In genomic region chr6:147194652-147195403, GRCh38 we compare ENCODE assay signal across 11 cellular contexts. TPM values are rescaled to one million over a fixed set of nuclear protein-coding genes. Genes with fewer than 3 reads are reported as not detected.
DNase-seq lines count a peak whose midpoint lies in the region; ATAC-seq and TF ChIP-seq lines count a peak whose summit lies in the region.
"Had no signal": no experiment of that assay in that cellular context is flagged by ENCODE, and none has a peak within 500 bp of the region (broad histone marks: within the 10 kb centered on the region; RNA-seq: fewer than 3 reads in every experiment).

No MANE protein-coding gene starts in this region.

- CTCF ChIA-PET in PC-3 (lab: Charles Lee): interaction anchor here (0.6 kb wide), 1 partner anchor 92 kb away, joined by 4 read pairs; no protein-coding TSS in a partner anchor
- CTCF ChIA-PET in HEK293T (lab: Yijun Ruan, JAX): no interaction called here

- H3K79me2 ChIP-seq in PC-3 (ENCODE audit: low read length): no peaks in the 10 kb centered on the region

- DNase-seq in activated T-cell treated with anti-CD3 and anti-CD28 coated beads, Interleukin-2, amount 50 U/mL, for 72 hours: peak in 1 of 2 donors; percentile 9
- DNase-seq in activated T-cell treated with anti-CD3 and anti-CD28 coated beads, Interleukin-2, amount 50 U/mL, for 48 hours: no peak
- DNase-seq in PC-3: peak; percentile 76
- no peak for DNase-seq in chondrocyte (ENCODE audit: low spot score)
- DNase-seq in stimulated activated naive B cell treated with anti-CD40 and anti-IgM and Interleukin-4, amounts not matched to agents 10 μg/mL and 1 μg/mL and 100 μg/mL, for 72 hours: no peak
- DNase-seq in endothelial cell (ENCODE audit: low spot score): no peak
- DNase-seq in NCI-H1105 (lab: John Stamatoyannopoulos, UW): no peak
- DNase-seq in HEK293T (ENCODE audit: extremely low spot score): no peak
- DNase-seq: BE2C, NCI-H2029 treated with DMSO at 0.1 percent for 48 hours, SW 1271 had no signal

- H3K4me3 Mint-ChIP-seq in activated T-cell treated with anti-CD3 and anti-CD28 coated beads, Interleukin-2, amount 50 U/mL, for 72 hours: peak overlapping the region; percentile 9 to 76
- no peak overlapping the region for H3K4me3 Mint-ChIP-seq in chondrocyte (ENCODE audit: unreplicated experiment)
- H3K4me3 Mint-ChIP-seq in stimulated activated naive B cell treated with anti-CD40 and anti-IgM and Interleukin-4, amounts not matched to agents 10 μg/mL and 1 μg/mL and 100 μg/mL, for 72 hours: no peak overlapping the region
- no peak overlapping the region for H3K4me3 Mint-ChIP-seq in endothelial cell (ENCODE audit: unreplicated experiment)

- no peak overlapping the region for H2AFZ ChIP-seq in PC-3 (ENCODE audit: low read length)

- no peaks in the 10 kb centered on the region for H3K9me3 Mint-ChIP-seq in activated T-cell treated with anti-CD3 and anti-CD28 coated beads, Interleukin-2, amount 50 U/mL, for 72 hours
- no peaks in the 10 kb centered on the region for H3K9me3 Mint-ChIP-seq in chondrocyte (ENCODE audit: low read depth)
- H3K9me3 Mint-ChIP-seq in stimulated activated naive B cell treated with anti-CD40 and anti-IgM and Interleukin-4, amounts not matched to agents 10 μg/mL and 1 μg/mL and 100 μg/mL, for 72 hours: no peaks in the 10 kb centered on the region
- H3K9me3 Mint-ChIP-seq in endothelial cell (ENCODE audit: unreplicated experiment): no peaks in the 10 kb centered on the region

- no peaks in the 10 kb centered on the region for H3K36me3 ChIP-seq in PC-3 (ENCODE audit: low read depth, low read length)
- H3K36me3 ChIP-seq: BE2C had no signal

- no peaks in the 10 kb centered on the region for H3K36me3 Mint-ChIP-seq in activated T-cell treated with anti-CD3 and anti-CD28 coated beads, Interleukin-2, amount 50 U/mL, for 72 hours (ENCODE audit: insufficient read depth in 2 of 2)
- H3K36me3 Mint-ChIP-seq in chondrocyte (ENCODE audit: low read depth) (no peaks in the 10 kb centered on the region), endothelial cell (ENCODE audit: low read depth, unreplicated experiment) (no peaks in the 10 kb centered on the region)
- H3K36me3 Mint-ChIP-seq in stimulated activated naive B cell treated with anti-CD40 and anti-IgM and Interleukin-4, amounts not matched to agents 10 μg/mL and 1 μg/mL and 100 μg/mL, for 72 hours: no peaks in the 10 kb centered on the region

- no peak overlapping the region for H3K4me3 ChIP-seq in PC-3 (ENCODE audit: low read length)

- peak overlapping the region; percentile 90 for H3K27ac ChIP-seq in PC-3 (ENCODE audit: low read length)

- H3K27me3 Mint-ChIP-seq in activated T-cell treated with anti-CD3 and anti-CD28 coated beads, Interleukin-2, amount 50 U/mL, for 72 hours (ENCODE audit: low read depth): no peaks in the 10 kb centered on the region
- H3K27me3 Mint-ChIP-seq in chondrocyte (ENCODE audit: low read depth): no peaks in the 10 kb centered on the region
- peaks cover 0 to 4% of the 10 kb centered on the region in 2 donors for H3K27me3 Mint-ChIP-seq in stimulated activated naive B cell treated with anti-CD40 and anti-IgM and Interleukin-4, amounts not matched to agents 10 μg/mL and 1 μg/mL and 100 μg/mL, for 72 hours
- no peaks in the 10 kb centered on the region for H3K27me3 Mint-ChIP-seq in endothelial cell (ENCODE audit: unreplicated experiment)

- H3K27me3 ChIP-seq in PC-3 (ENCODE audit: low read length): no peaks in the 10 kb centered on the region
- H3K27me3 ChIP-seq: BE2C had no signal

- H3K9me3 ChIP-seq in PC-3 (ENCODE audit: low read length): no peaks in the 10 kb centered on the region
- H3K9me3 ChIP-seq: BE2C had no signal

- H3K4me1 Mint-ChIP-seq in activated T-cell treated with anti-CD3 and anti-CD28 coated beads, Interleukin-2, amount 50 U/mL, for 72 hours (ENCODE audit: low read depth): peaks cover 29% of the 10 kb centered on the region
- H3K4me1 Mint-ChIP-seq in chondrocyte (ENCODE audit: low read depth) (peaks cover 13% of the 10 kb centered on the region), endothelial cell (ENCODE audit: unreplicated experiment) (peaks cover 11% of the 10 kb centered on the region)
- H3K4me1 Mint-ChIP-seq in stimulated activated naive B cell treated with anti-CD40 and anti-IgM and Interleukin-4, amounts not matched to agents 10 μg/mL and 1 μg/mL and 100 μg/mL, for 72 hours: peaks cover 14 to 19% of the 10 kb centered on the region in 2 donors

- TF ChIP-seq CTCF in PC-3 (conservative IDR thresholded peaks at IDR 0.05; ENCODE audit: low read depth, low read length): no peak
- no peak for TF ChIP-seq CTCF in chondrocyte (IDR thresholded peaks at IDR 0.05)
- no peak for TF ChIP-seq CTCF in endothelial cell (IDR thresholded peaks at IDR 0.05; ENCODE audit: unreplicated experiment)

- H3K4me2 ChIP-seq in PC-3 (ENCODE audit: low read length): peak overlapping the region; percentile 73

- no peaks in the 10 kb centered on the region for H3K9me2 ChIP-seq in PC-3 (replicated peaks; ENCODE audit: low read length)

- ATAC-seq in activated T-cell treated with anti-CD3 and anti-CD28 coated beads, Interleukin-2, amount 50 U/mL, for 72 hours (replicated peaks in 1 of 2): peak; percentile 87 to 88
- peak; percentile 90 for ATAC-seq in PC-3
- peak; percentile 71 to 74 for ATAC-seq in stimulated activated naive B cell treated with anti-CD40 and anti-IgM and Interleukin-4, amounts not matched to agents 10 μg/mL and 1 μg/mL and 100 μg/mL, for 72 hours (replicated peaks)

- intact Hi-C loops in PC-3 (cut with micrococcal nuclease): loop anchor here (2.0 kb wide), 2 partner anchors 14 to 32 kb away; no protein-coding TSS in a partner anchor

- H3F3A ChIP-seq in PC-3 (ENCODE audit: low read length, unreplicated experiment): no peaks in the 10 kb centered on the region

- no peaks in the 10 kb centered on the region for H4K20me1 ChIP-seq in PC-3 (ENCODE audit: low read length)

- peaks cover 30% of the 10 kb centered on the region for H3K4me1 ChIP-seq in PC-3 (ENCODE audit: insufficient read depth, low read length)
- H3K4me1 ChIP-seq: BE2C had no signal

- H3K9ac ChIP-seq in PC-3 (ENCODE audit: low read length): peak overlapping the region; percentile 53

- POLR2A ChIA-PET in PC-3 (lab: Charles Lee; ENCODE audit: unreplicated experiment): no interaction called here
- POLR2A ChIA-PET in HEK293T (lab: Yijun Ruan, JAX): no interaction called here

- peak overlapping the region; percentile 86 for H3K27ac Mint-ChIP-seq in activated T-cell treated with anti-CD3 and anti-CD28 coated beads, Interleukin-2, amount 50 U/mL, for 72 hours
- H3K27ac Mint-ChIP-seq in chondrocyte (ENCODE audit: unreplicated experiment): peak overlapping the region; percentile 52
- H3K27ac Mint-ChIP-seq in stimulated activated naive B cell treated with anti-CD40 and anti-IgM and Interleukin-4, amounts not matched to agents 10 μg/mL and 1 μg/mL and 100 μg/mL, for 72 hours: peak overlapping the region; percentile 69
- no peak overlapping the region for H3K27ac Mint-ChIP-seq in endothelial cell (ENCODE audit: unreplicated experiment)

- BruUV-seq in PC-3 (replicated peaks; lab: Mats Ljungman, UMichigan): no TSS peak

TF ChIP-seq in HEK293T, 16 proteins besides CTCF, POLR2A, EP300 and RAD21:
- TF ChIP-seq L3MBTL2 (conservative IDR thresholded peaks at IDR 0.05): no peak
- TF ChIP-seq SP1 (IDR thresholded peaks at IDR 0.05): no peak
- no peak for TF ChIP-seq FOXM1 (IDR thresholded peaks at IDR 0.05; ENCODE audit: borderline replicate concordance)
- no peak for TF ChIP-seq NFRKB (IDR thresholded peaks at IDR 0.05)
- no peak for TF ChIP-seq HDGF (IDR thresholded peaks at IDR 0.05; ENCODE audit: borderline replicate concordance)
- TF ChIP-seq CTBP1 (IDR thresholded peaks at IDR 0.05; ENCODE audit: borderline replicate concordance): no peak
- no peak for TF ChIP-seq ELF4 (IDR thresholded peaks at IDR 0.05)
- TF ChIP-seq TARDBP (IDR thresholded peaks at IDR 0.05): no peak
- TF ChIP-seq LEF1 (IDR thresholded peaks at IDR 0.05; ENCODE audit: borderline replicate concordance): no peak
- TF ChIP-seq BHLHE40 (IDR thresholded peaks at IDR 0.05; ENCODE audit: borderline replicate concordance): no peak
- TF ChIP-seq PKNOX1 (IDR thresholded peaks at IDR 0.05): no peak

RNA-seq across cellular contexts. Expression of gene STXBP5, which starts 9.4 kb away (rescaled TPM):
- 10 to 100 TPM; 22.1 to 28.7 TPM for total RNA-seq in activated T-cell treated with anti-CD3 and anti-CD28 coated beads, Interleukin-2, amount 50 U/mL, for 72 hours
- total RNA-seq in PC-3 (2014; rRNA removed) (12.9 and 18.4 TPM in 2 replicates), chondrocyte (30.8 to 42.5 TPM (median 32.4 TPM) in 3 replicates), endothelial cell (ENCODE audit: unreplicated experiment) (26.9 TPM)

Comparison
In these comparisons a context has a peak if more than half of its experiments do, and no peak if none do; other contexts are left out.
1. H3K4me3 Mint-ChIP-seq: peak in activated T-cell treated with anti-CD3 and anti-CD28 coated beads, Interleukin-2, amount 50 U/mL, for 72 hours (2 of 2); none in chondrocyte (single experiment), stimulated activated naive B cell treated with anti-CD40 and anti-IgM and Interleukin-4, amounts not matched to agents 10 μg/mL and 1 μg/mL and 100 μg/mL, for 72 hours (0 of 2) and endothelial cell (single experiment).
2. Peak in every context shown above with its lines, with median percentiles within 50 percentile points of each other: ATAC-seq.